Comparison of ENCODE assay signal across 7 cellular contexts in the genomic region with DNA sequence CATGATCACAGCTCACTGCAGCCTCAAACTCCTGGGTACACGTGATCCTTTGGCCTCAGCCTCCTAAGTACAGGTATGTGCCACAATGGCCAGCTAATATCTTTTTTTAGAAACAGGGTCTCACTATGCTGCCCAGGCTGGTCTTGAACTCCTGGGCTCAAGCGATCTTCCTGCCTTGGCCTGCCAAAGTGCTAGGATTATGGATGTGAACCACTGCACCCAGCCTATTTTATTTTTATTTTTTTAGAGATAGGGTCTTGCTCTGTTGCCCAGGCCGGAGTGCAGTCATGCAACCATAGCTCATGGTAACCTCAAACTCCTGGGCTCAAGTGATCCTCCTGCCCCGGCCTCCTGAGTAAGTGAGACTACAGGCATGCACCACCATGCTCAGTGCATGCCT. TPM values are rescaled to one million over a fixed set of nuclear protein-coding genes. Genes with fewer than 3 reads are reported as not detected.
DNase-seq lines count a peak whose midpoint lies in the region; ATAC-seq and TF ChIP-seq lines count a peak whose summit lies in the region.
"Not testable (repeated sequence)": the region's sequence is repeated elsewhere in the genome, so short reads cannot be mapped to it uniquely, and the experiment has no call there.

No MANE protein-coding gene starts in this region.

- POLR2A ChIA-PET in CD8-positive, alpha-beta T cell (lab: Charles Lee): interaction anchor here (0.9 to 2.0 kb wide), 7 partner anchors 13 to 870 kb away, joined by 3 to 10 read pairs (median 5); a partner anchor contains a TSS

- H3K4me1 ChIP-seq in CD8-positive, alpha-beta T cell (ENCODE audit: insufficient read depth, low read length): peaks cover 24% of the 10 kb centered on the region

- CTCF ChIA-PET in CD8-positive, alpha-beta T cell (lab: Charles Lee): interaction anchor here (0.8 to 1.6 kb wide), 4 partner anchors 28 to 590 kb away, joined by 3 to 5 read pairs (median 4); no protein-coding TSS in a partner anchor

- DNase-seq in CD8-positive, alpha-beta T cell; WERI-Rb-1; activated T-helper 1 cell treated with anti-CD3 and anti-CD28 coated beads, Interleukin-12 subunit alpha, Interleukin-12 subunit beta, Interleukin-2, Interleukin-4 antibody, amounts not matched to agents 30 ng/mL and 10 ng/mL and 1 ng/mL, durations not matched to agents 14 hours and 24 hours and 36 hours (ENCODE audit: low spot score); immature natural killer cell; stimulated activated naive B cell treated with anti-CD40 and anti-IgM and Interleukin-4, amounts not matched to agents 10 μg/mL and 1 μg/mL and 100 μg/mL, for 72 hours: not testable (repeated sequence)
- DNase-seq in natural killer cell treated with Interleukin-12 subunit alpha and Interleukin-12 subunit beta and Interleukin-15 and Interleukin-18, amount 100 ng/mL, for 72 hours (ENCODE audit: low spot score): peak; percentile 5

- H3K4me3 Mint-ChIP-seq in CD8-positive, alpha-beta T cell: peak overlapping the region; percentile 29
- peak overlapping the region; percentile 82 for H3K4me3 Mint-ChIP-seq in activated T-helper 1 cell treated with anti-CD3 and anti-CD28 coated beads, Interleukin-12 subunit alpha, Interleukin-12 subunit beta, Interleukin-2, Interleukin-4 antibody, amounts not matched to agents 30 ng/mL and 10 ng/mL and 1 ng/mL, durations not matched to agents 14 hours and 24 hours and 36 hours
- H3K4me3 Mint-ChIP-seq in dendritic cell treated with granulocyte-macrophage colony-stimulating factor and Interleukin-4, amounts not matched to agents 40 ng/mL and 50 ng/mL, for 4 days; stimulated activated naive B cell treated with anti-CD40 and anti-IgM and Interleukin-4, amounts not matched to agents 10 μg/mL and 1 μg/mL and 100 μg/mL, for 72 hours: not testable (repeated sequence)
- peak overlapping the region in 4 of 5 donors; percentile 21 to 95 (median 90) for H3K4me3 Mint-ChIP-seq in immature natural killer cell
- H3K4me3 Mint-ChIP-seq in natural killer cell treated with Interleukin-12 subunit alpha and Interleukin-12 subunit beta and Interleukin-15 and Interleukin-18, amount 100 ng/mL, for 72 hours: peak overlapping the region; percentile 86

- H3K27ac Mint-ChIP-seq in CD8-positive, alpha-beta T cell: peak overlapping the region; percentile 94
- H3K27ac Mint-ChIP-seq in activated T-helper 1 cell treated with anti-CD3 and anti-CD28 coated beads, Interleukin-12 subunit alpha, Interleukin-12 subunit beta, Interleukin-2, Interleukin-4 antibody, amounts not matched to agents 30 ng/mL and 10 ng/mL and 1 ng/mL, durations not matched to agents 14 hours and 24 hours and 36 hours: not testable (repeated sequence)
- peak overlapping the region; percentile 89 for H3K27ac Mint-ChIP-seq in dendritic cell treated with granulocyte-macrophage colony-stimulating factor and Interleukin-4, amounts not matched to agents 40 ng/mL and 50 ng/mL, for 4 days
- peak overlapping the region; percentile 90 to 98 (median 96) for H3K27ac Mint-ChIP-seq in immature natural killer cell
- peak overlapping the region; percentile 89 to 90 for H3K27ac Mint-ChIP-seq in natural killer cell treated with Interleukin-12 subunit alpha and Interleukin-12 subunit beta and Interleukin-15 and Interleukin-18, amount 100 ng/mL, for 72 hours
- peak overlapping the region; percentile 91 for H3K27ac Mint-ChIP-seq in stimulated activated naive B cell treated with anti-CD40 and anti-IgM and Interleukin-4, amounts not matched to agents 10 μg/mL and 1 μg/mL and 100 μg/mL, for 72 hours

- not testable (repeated sequence) for H3K9me3 Mint-ChIP-seq in CD8-positive, alpha-beta T cell; dendritic cell treated with granulocyte-macrophage colony-stimulating factor and Interleukin-4, amounts not matched to agents 40 ng/mL and 50 ng/mL, for 4 days; immature natural killer cell; natural killer cell treated with Interleukin-12 subunit alpha and Interleukin-12 subunit beta and Interleukin-15 and Interleukin-18, amount 100 ng/mL, for 72 hours; stimulated activated naive B cell treated with anti-CD40 and anti-IgM and Interleukin-4, amounts not matched to agents 10 μg/mL and 1 μg/mL and 100 μg/mL, for 72 hours
- H3K9me3 Mint-ChIP-seq in activated T-helper 1 cell treated with anti-CD3 and anti-CD28 coated beads, Interleukin-12 subunit alpha, Interleukin-12 subunit beta, Interleukin-2, Interleukin-4 antibody, amounts not matched to agents 30 ng/mL and 10 ng/mL and 1 ng/mL, durations not matched to agents 14 hours and 24 hours and 36 hours: peaks cover 16% of the 10 kb centered on the region

- H3K36me3 ChIP-seq in CD8-positive, alpha-beta T cell (ENCODE audit: insufficient read depth, low read length); WERI-Rb-1: not testable (repeated sequence)

- peak overlapping the region; percentile 53 for H3K27ac ChIP-seq in CD8-positive, alpha-beta T cell (ENCODE audit: low read depth, low read length)
- peak overlapping the region; percentile 85 for H3K27ac ChIP-seq in WERI-Rb-1

- H3K27me3 Mint-ChIP-seq in CD8-positive, alpha-beta T cell (ENCODE audit: low read depth); activated T-helper 1 cell treated with anti-CD3 and anti-CD28 coated beads, Interleukin-12 subunit alpha, Interleukin-12 subunit beta, Interleukin-2, Interleukin-4 antibody, amounts not matched to agents 30 ng/mL and 10 ng/mL and 1 ng/mL, durations not matched to agents 14 hours and 24 hours and 36 hours (ENCODE audit: insufficient read depth); immature natural killer cell (ENCODE audit: low read depth in 3 of 3); natural killer cell treated with Interleukin-12 subunit alpha and Interleukin-12 subunit beta and Interleukin-15 and Interleukin-18, amount 100 ng/mL, for 72 hours; stimulated activated naive B cell treated with anti-CD40 and anti-IgM and Interleukin-4, amounts not matched to agents 10 μg/mL and 1 μg/mL and 100 μg/mL, for 72 hours: not testable (repeated sequence)
- peaks cover 20% of the 10 kb centered on the region for H3K27me3 Mint-ChIP-seq in dendritic cell treated with granulocyte-macrophage colony-stimulating factor and Interleukin-4, amounts not matched to agents 40 ng/mL and 50 ng/mL, for 4 days

- H3K4me1 Mint-ChIP-seq in CD8-positive, alpha-beta T cell (ENCODE audit: low read depth): peaks cover 30% of the 10 kb centered on the region
- H3K4me1 Mint-ChIP-seq in activated T-helper 1 cell treated with anti-CD3 and anti-CD28 coated beads, Interleukin-12 subunit alpha, Interleukin-12 subunit beta, Interleukin-2, Interleukin-4 antibody, amounts not matched to agents 30 ng/mL and 10 ng/mL and 1 ng/mL, durations not matched to agents 14 hours and 24 hours and 36 hours (ENCODE audit: low read depth): peaks cover 31% of the 10 kb centered on the region
- peaks cover 34% of the 10 kb centered on the region for H3K4me1 Mint-ChIP-seq in dendritic cell treated with granulocyte-macrophage colony-stimulating factor and Interleukin-4, amounts not matched to agents 40 ng/mL and 50 ng/mL, for 4 days (ENCODE audit: low read depth)
- H3K4me1 Mint-ChIP-seq in immature natural killer cell: peaks cover 35 to 45% of the 10 kb centered on the region in 2 donors
- peaks cover 14 to 31% of the 10 kb centered on the region in 2 donors for H3K4me1 Mint-ChIP-seq in natural killer cell treated with Interleukin-12 subunit alpha and Interleukin-12 subunit beta and Interleukin-15 and Interleukin-18, amount 100 ng/mL, for 72 hours (ENCODE audit: low read depth in 2 of 2)
- H3K4me1 Mint-ChIP-seq in stimulated activated naive B cell treated with anti-CD40 and anti-IgM and Interleukin-4, amounts not matched to agents 10 μg/mL and 1 μg/mL and 100 μg/mL, for 72 hours: peaks cover 10 to 22% of the 10 kb centered on the region in 2 donors

- not testable (repeated sequence) for H3K36me3 Mint-ChIP-seq in CD8-positive, alpha-beta T cell; activated T-helper 1 cell treated with anti-CD3 and anti-CD28 coated beads, Interleukin-12 subunit alpha, Interleukin-12 subunit beta, Interleukin-2, Interleukin-4 antibody, amounts not matched to agents 30 ng/mL and 10 ng/mL and 1 ng/mL, durations not matched to agents 14 hours and 24 hours and 36 hours (ENCODE audit: low read depth); dendritic cell treated with granulocyte-macrophage colony-stimulating factor and Interleukin-4, amounts not matched to agents 40 ng/mL and 50 ng/mL, for 4 days (ENCODE audit: low read depth); immature natural killer cell; natural killer cell treated with Interleukin-12 subunit alpha and Interleukin-12 subunit beta and Interleukin-15 and Interleukin-18, amount 100 ng/mL, for 72 hours; stimulated activated naive B cell treated with anti-CD40 and anti-IgM and Interleukin-4, amounts not matched to agents 10 μg/mL and 1 μg/mL and 100 μg/mL, for 72 hours

- H3K27me3 ChIP-seq in CD8-positive, alpha-beta T cell (ENCODE audit: insufficient read depth, low read length); WERI-Rb-1 (ENCODE audit: insufficient read depth, low read depth, severe bottlenecking): not testable (repeated sequence)

- peak overlapping the region; percentile 62 for H3K4me3 ChIP-seq in CD8-positive, alpha-beta T cell (ENCODE audit: low read depth, low read length)
- peak overlapping the region; percentile 43 for H3K4me3 ChIP-seq in WERI-Rb-1 (ENCODE audit: low read depth, low read length)

- not testable (repeated sequence) for ATAC-seq in CD8-positive, alpha-beta T cell; natural killer cell treated with Interleukin-12 subunit alpha and Interleukin-12 subunit beta and Interleukin-15 and Interleukin-18, amount 100 ng/mL, for 72 hours; stimulated activated naive B cell treated with anti-CD40 and anti-IgM and Interleukin-4, amounts not matched to agents 10 μg/mL and 1 μg/mL and 100 μg/mL, for 72 hours (replicated peaks)

- intact Hi-C loops in CD8-positive, alpha-beta T cell (cut with DNase I, micrococcal nuclease); activated T-helper 1 cell treated with anti-CD3 and anti-CD28 coated beads, Interleukin-12 subunit alpha, Interleukin-12 subunit beta, Interleukin-2, Interleukin-4 antibody, amounts not matched to agents 30 ng/mL and 10 ng/mL and 1 ng/mL, durations not matched to agents 14 hours and 24 hours and 36 hours (cut with micrococcal nuclease); dendritic cell treated with granulocyte-macrophage colony-stimulating factor and Interleukin-4, amounts not matched to agents 40 ng/mL and 50 ng/mL, for 4 days (cut with micrococcal nuclease): not testable (repeated sequence)

- not testable (repeated sequence) for H3K9me3 ChIP-seq in CD8-positive, alpha-beta T cell (ENCODE audit: low read length); WERI-Rb-1 (ENCODE audit: severe bottlenecking)

- not testable (repeated sequence) for TF ChIP-seq CTCF in CD8-positive, alpha-beta T cell (IDR thresholded peaks at IDR 0.05); WERI-Rb-1 (IDR thresholded peaks at IDR 0.05; ENCODE audit: low read depth, low read length)

RNA-seq across cellular contexts. Expression of a gene that starts 17.6 kb away (rescaled TPM):
- total RNA-seq in CD8-positive, alpha-beta T cell: 1 to 10 TPM; 8.5 to 9.1 TPM
- total RNA-seq in activated T-helper 1 cell treated with anti-CD3 and anti-CD28 coated beads, Interleukin-12 subunit alpha, Interleukin-12 subunit beta, Interleukin-2, Interleukin-4 antibody, amounts not matched to agents 30 ng/mL and 10 ng/mL and 1 ng/mL, durations not matched to agents 14 hours and 24 hours and 36 hours: 4.3 and 5.8 TPM in 2 replicates
- 1 to 10 TPM; 1.1 to 5.1 (median 4.7) TPM for polyA plus RNA-seq in immature natural killer cell
- 1 to 10 TPM; 7.3 to 9.6 TPM for total RNA-seq in natural killer cell treated with Interleukin-12 subunit alpha and Interleukin-12 subunit beta and Interleukin-15 and Interleukin-18, amount 100 ng/mL, for 72 hours

RNA-seq across cellular contexts. Expression of a gene that starts 25.7 kb away (rescaled TPM):
- 10 to 100 TPM; 10.6 to 11.5 TPM for total RNA-seq in CD8-positive, alpha-beta T cell
- 36.6 and 43.5 TPM in 2 replicates for total RNA-seq in activated T-helper 1 cell treated with anti-CD3 and anti-CD28 coated beads, Interleukin-12 subunit alpha, Interleukin-12 subunit beta, Interleukin-2, Interleukin-4 antibody, amounts not matched to agents 30 ng/mL and 10 ng/mL and 1 ng/mL, durations not matched to agents 14 hours and 24 hours and 36 hours
- 10 to 100 TPM; 67.7 to 71.4 (median 70.2) TPM for polyA plus RNA-seq in immature natural killer cell
- total RNA-seq in natural killer cell treated with Interleukin-12 subunit alpha and Interleukin-12 subunit beta and Interleukin-15 and Interleukin-18, amount 100 ng/mL, for 72 hours: 10 to 100 TPM; 33.1 to 43.7 TPM
